Comparison of ENCODE assay signal across 1 cellular context in genomic region chr6:151071295-151071694, GRCh38.
TF ChIP-seq lines count a peak whose summit lies in the region.

No MANE protein-coding gene starts in this region.

TF ChIP-seq in A549, 52 proteins besides CTCF, POLR2A, EP300 and RAD21 (continued from another document):
- TF ChIP-seq JUN (IDR thresholded peaks at IDR 0.05) (no peak), FOSL2 (IDR thresholded peaks at IDR 0.05) (no peak), FOSL2 (CRISPR knock-in tag; IDR thresholded peaks at IDR 0.05) (no peak), NR3C1 (IDR thresholded peaks at IDR 0.05) (no peak), PHF8 (IDR thresholded peaks at IDR 0.05; ENCODE audit: borderline replicate concordance, low read depth) (no peak), EHF (CRISPR knock-in tag; IDR thresholded peaks at IDR 0.05) (no peak), NPAS2 (CRISPR knock-in tag; IDR thresholded peaks at IDR 0.05; ENCODE audit: borderline replicate concordance) (no peak), HDAC2 (IDR thresholded peaks at IDR 0.05) (no peak)
